ENCODE assay signal across 11 cellular contexts in genomic region chr5:177367323-177367848, GRCh38. TPM values are rescaled to one million over a fixed set of nuclear protein-coding genes. Genes with fewer than 3 reads are reported as not detected.
DNase-seq lines count a peak whose midpoint lies in the region; ATAC-seq and TF ChIP-seq lines count a peak whose summit lies in the region.
"Had no signal": no experiment of that assay in that cellular context is flagged by ENCODE, and none has a peak within 500 bp of the region (broad histone marks: within the 10 kb centered on the region; RNA-seq: fewer than 3 reads in every experiment).

No MANE protein-coding gene starts in this region.

- BruUV-seq in PC-3 (replicated peaks; lab: Mats Ljungman, UMichigan), result no TSS peak

- peak overlapping the region; percentile 70 for H3K27ac ChIP-seq in 22Rv1
- peak overlapping the region in 9 of 10 donors; percentile 69 to 93 (median 86) for H3K27ac ChIP-seq in heart right ventricle
- no peak overlapping the region for H3K27ac ChIP-seq in osteoblast (ENCODE audit: low read depth, low read length)
- no peak overlapping the region for H3K27ac ChIP-seq in PC-3 (ENCODE audit: low read length)
- H3K27ac ChIP-seq: BLaER1 treated with 17β-estradiol and CSF1 and Interleukin-3, amounts not matched to agents 10 nM and 100 nM had no signal

- H3K36me3 ChIP-seq in heart right ventricle (peaks cover 0 to 34% (median 0%) of the 10 kb centered on the region in 9 donors), osteoblast (ENCODE audit: insufficient read depth, low read length) (no peaks in the 10 kb centered on the region), PC-3 (ENCODE audit: low read depth, low read length) (no peaks in the 10 kb centered on the region)

- POLR2A ChIA-PET in PC-3 (lab: Charles Lee; ENCODE audit: unreplicated experiment), result no interaction called here

- peak overlapping the region; percentile 83 for H2AFZ ChIP-seq in osteoblast (ENCODE audit: low read length)
- H2AFZ ChIP-seq in PC-3 (ENCODE audit: low read length), result no peak overlapping the region

- CTCF ChIA-PET in PC-3 (lab: Charles Lee), result no interaction called here

- no peak overlapping the region for H3K9ac ChIP-seq in PC-3 (ENCODE audit: low read length)

- H3K4me1 ChIP-seq in heart right ventricle (peaks cover 3 to 78% (median 31%) of the 10 kb centered on the region in 9 donors), osteoblast (ENCODE audit: insufficient read depth, low read length) (peaks cover 13% of the 10 kb centered on the region), PC-3 (ENCODE audit: insufficient read depth, low read length) (peaks cover 17% of the 10 kb centered on the region)

- H4K20me1 ChIP-seq in osteoblast (ENCODE audit: insufficient read depth, low read length) (no peaks in the 10 kb centered on the region), PC-3 (ENCODE audit: low read length) (no peaks in the 10 kb centered on the region)

- DNase-seq in heart right ventricle (no peak), osteoblast (ENCODE audit: insufficient read length, low spot score, missing footprints) (no peak), PC-3 (no peak)
- DNase-seq in stimulated activated CD4-positive, alpha-beta T cell treated with anti-CD3 and anti-CD28 coated beads, Interleukin-4, amount 100 ng/mL, for 4 hours, result no peak
- DNase-seq: central memory CD4-positive, alpha-beta T cell had no signal

- H3K79me2 ChIP-seq in osteoblast (ENCODE audit: insufficient read depth, low read length) (no peaks in the 10 kb centered on the region), PC-3 (ENCODE audit: low read length) (no peaks in the 10 kb centered on the region)

- no peaks in the 10 kb centered on the region for H3K9me2 ChIP-seq in PC-3 (replicated peaks; ENCODE audit: low read length)

- TF ChIP-seq CTCF in 22Rv1 (IDR thresholded peaks at IDR 0.05) (peak; percentile 37), heart right ventricle (IDR thresholded peaks at IDR 0.05) (peak in 2 of 9 donors; percentile 27 to 35), osteoblast (IDR thresholded peaks at IDR 0.05; ENCODE audit: extremely low read depth, low read depth, low read length) (no peak), PC-3 (conservative IDR thresholded peaks at IDR 0.05; ENCODE audit: low read depth, low read length) (no peak)

- intact Hi-C loops in heart right ventricle (cut with DNase I), result loop anchor here in 2 of 10 donors (10.0 kb wide), 2 partner anchors 53 to 253 kb away; partner anchors contain the start of gene MXD3 (in 1 of the 2)
- intact Hi-C loops in PC-3 (cut with micrococcal nuclease), result no loop called here

- no peaks in the 10 kb centered on the region for H3F3A ChIP-seq in PC-3 (ENCODE audit: low read length, unreplicated experiment)

- WGBS in heart right ventricle, 2 donors, result 13 to 16% methylated on average over 43 to 46 of the region's 46 CpGs

- H3K4me2 ChIP-seq in osteoblast (ENCODE audit: insufficient read depth, low read length) (peak overlapping the region; percentile 76), PC-3 (ENCODE audit: low read length) (no peak overlapping the region)

- no peaks in the 10 kb centered on the region for H3K9me3 ChIP-seq in heart right ventricle
- H3K9me3 ChIP-seq in osteoblast (ENCODE audit: low read depth, low read length), result no peaks in the 10 kb centered on the region
- H3K9me3 ChIP-seq in PC-3 (ENCODE audit: low read length), result no peaks in the 10 kb centered on the region
- H3K9me3 ChIP-seq: BLaER1 treated with 17β-estradiol and CSF1 and Interleukin-3, amounts not matched to agents 10 nM and 100 nM had no signal

- ATAC-seq in SK-N-SH treated with all-trans-retinoic acid at 6 μM for 48 hours, result peak; percentile 9; the same call in 1 of the 3 replicates
- ATAC-seq in heart right ventricle, result peak in 5 of 8 donors; percentile 5 to 12 (median 10)
- no peak for ATAC-seq in GM21737 (IDR thresholded peaks at IDR 0.05; ENCODE audit: unreplicated experiment)
- no peak for ATAC-seq in PC-3
- ATAC-seq in HG03432 (IDR thresholded peaks at IDR 0.05; ENCODE audit: unreplicated experiment), result no peak
- ATAC-seq: activated CD4-positive, CD25-positive, alpha-beta regulatory T cell treated with anti-CD3 and anti-CD28 coated beads, Interleukin-2, amount 50 U/mL, for 24 hours had no signal

- H3K4me3 ChIP-seq in heart right ventricle (peak overlapping the region; percentile 31 to 60 (median 48)), osteoblast (ENCODE audit: insufficient read depth, low read length) (peak overlapping the region; percentile 70), PC-3 (ENCODE audit: low read length) (no peak overlapping the region)
- H3K4me3 ChIP-seq: BLaER1 treated with 17β-estradiol and CSF1 and Interleukin-3, amounts not matched to agents 10 nM and 100 nM had no signal

- H3K27me3 ChIP-seq in heart right ventricle (no peaks in the 10 kb centered on the region), osteoblast (ENCODE audit: insufficient read depth, low read length) (no peaks in the 10 kb centered on the region), PC-3 (ENCODE audit: low read length) (no peaks in the 10 kb centered on the region)
- H3K27me3 ChIP-seq: BLaER1 treated with 17β-estradiol and CSF1 and Interleukin-3, amounts not matched to agents 10 nM and 100 nM had no signal

TF ChIP-seq in SK-N-SH treated with all-trans-retinoic acid at 6 μM for 48 hours, 23 proteins besides CTCF, POLR2A, EP300 and RAD21 (continues in another document):
- TF ChIP-seq PATZ1 (CRISPR knock-in tag; IDR thresholded peaks at IDR 0.05; ENCODE audit: borderline replicate concordance) (no peak), ARNTL (CRISPR knock-in tag; IDR thresholded peaks at IDR 0.05; ENCODE audit: borderline replicate concordance, low read depth) (no peak), ZC3H10 (CRISPR knock-in tag; IDR thresholded peaks at IDR 0.05) (no peak), TOX (CRISPR knock-in tag; IDR thresholded peaks at IDR 0.05; ENCODE audit: borderline replicate concordance) (no peak), ZNF8 (CRISPR knock-in tag; IDR thresholded peaks at IDR 0.05) (no peak), PPARA (CRISPR knock-in tag; IDR thresholded peaks at IDR 0.05; ENCODE audit: borderline replicate concordance) (no peak), CSRNP3 (CRISPR knock-in tag; IDR thresholded peaks at IDR 0.05) (no peak), SNAI2 (CRISPR knock-in tag; IDR thresholded peaks at IDR 0.05) (no peak), ZFP3 (CRISPR knock-in tag; IDR thresholded peaks at IDR 0.05) (no peak), ESRRG (CRISPR knock-in tag; IDR thresholded peaks at IDR 0.05) (no peak), BACH2 (CRISPR knock-in tag; IDR thresholded peaks at IDR 0.05; ENCODE audit: borderline replicate concordance) (no peak)

RNA-seq across cellular contexts. Expression of gene RGS14, which starts 9.7 kb away (rescaled TPM):
- total RNA-seq in heart right ventricle, result 1 to 10 TPM; 2.2 to 9.6 (median 4.5) TPM
- 1 to 10 TPM; 2.6 to 3.9 TPM for polyA plus RNA-seq in heart right ventricle
- total RNA-seq in osteoblast, result 7.4 and 9.4 TPM in 2 replicates
- 32.3 TPM in 2 replicates for total RNA-seq in PC-3 (2014; rRNA removed)

RNA-seq across cellular contexts. Expression of gene LMAN2, which starts 15.9 kb away (rescaled TPM):
- total RNA-seq in heart right ventricle (100 to 1,000 TPM in 1 of 10 donors, 10 to 100 TPM in 9; 46.3 to 111 (median 56.3) TPM), osteoblast (295 and 356 TPM in 2 replicates), PC-3 (2014; rRNA removed) (310 and 369 TPM in 2 replicates)
- 100 to 1,000 TPM in 1 of 2 donors, 10 to 100 TPM in 1; 47.4 to 215 TPM for polyA plus RNA-seq in heart right ventricle

RNA-seq across cellular contexts. Expression of gene SLC34A1, which starts 16.8 kb away (rescaled TPM):
- total RNA-seq in heart right ventricle (under 1 TPM in 1 of 10 donors, not detected in 9; 0.12 TPM), osteoblast (not detected in 2 replicates), PC-3 (2014; rRNA removed) (0.07 and 0.12 TPM in 2 replicates)
- not detected for polyA plus RNA-seq in heart right ventricle

RNA-seq across cellular contexts. Expression of gene PFN3, which starts 33.1 kb away (rescaled TPM):
- not detected for total RNA-seq in heart right ventricle
- not detected for polyA plus RNA-seq in heart right ventricle
- total RNA-seq in osteoblast, result not detected in 2 replicates
- total RNA-seq in PC-3 (2014; rRNA removed), result not detected in 2 replicates

RNA-seq across cellular contexts. Expression of gene F12, which starts 42.0 kb away (rescaled TPM):
- total RNA-seq in heart right ventricle (under 1 TPM in 1 of 10 donors, not detected in 9; 0.25 TPM), osteoblast (not detected in 2 replicates), PC-3 (2014; rRNA removed) (31.0 and 36.8 TPM in 2 replicates)
- polyA plus RNA-seq in heart right ventricle, result under 1 TPM; 0.28 to 0.37 TPM

Comparison
In these comparisons a context has a peak if more than half of its experiments do, and no peak if none do; other contexts are left out.
1. H3K27ac ChIP-seq: peak in 22Rv1 (single experiment) and heart right ventricle (9 of 10); none in osteoblast (single experiment) and PC-3 (single experiment).
2. ATAC-seq: peak in SK-N-SH treated with all-trans-retinoic acid at 6 μM for 48 hours (single experiment) and heart right ventricle (5 of 8); none in GM21737 (single experiment), PC-3 (single experiment) and HG03432 (single experiment).